26 cellular contexts compared by ENCODE assay signal in the genomic region with DNA sequence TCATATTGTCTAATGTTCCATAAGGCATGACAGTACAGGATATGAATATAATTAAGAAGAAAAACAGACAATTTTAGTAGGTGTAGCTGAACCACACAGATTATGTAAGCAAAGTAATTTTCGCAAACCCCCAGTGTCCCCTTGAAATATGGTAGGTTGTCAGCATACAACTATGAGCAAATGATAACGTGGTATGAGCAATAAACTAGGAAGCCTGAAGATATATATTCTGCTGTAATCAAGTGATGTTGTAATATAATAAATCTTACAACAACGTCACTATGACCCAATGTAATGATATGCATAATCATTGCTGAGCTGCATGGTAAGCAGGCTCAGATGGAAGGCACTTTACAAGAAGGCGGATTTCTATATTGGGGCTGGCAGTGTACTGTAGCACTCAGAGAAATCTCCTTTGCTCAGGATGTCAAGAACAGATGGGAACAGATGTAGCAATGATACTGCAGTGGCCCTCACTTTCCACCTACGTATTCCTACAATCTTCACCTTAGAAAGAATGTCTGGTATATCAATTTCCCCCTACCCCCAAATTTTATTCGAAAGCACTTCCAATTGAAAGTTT. TPM values are rescaled to one million over a fixed set of nuclear protein-coding genes. Genes with fewer than 3 reads are reported as not detected.
DNase-seq lines count a peak whose midpoint lies in the region; ATAC-seq, FAIRE-seq and TF ChIP-seq lines count a peak whose summit lies in the region.
"Had no signal": no experiment of that assay in that cellular context is flagged by ENCODE, and none has a peak within 500 bp of the region (broad histone marks: within the 10 kb centered on the region; RNA-seq: fewer than 3 reads in every experiment).

No MANE protein-coding gene starts in this region.

- no peaks in the 10 kb centered on the region for H3K79me2 ChIP-seq in astrocyte (ENCODE audit: insufficient read depth, low read length)

- H2BK120ac ChIP-seq in IMR-90 (ENCODE audit: low read depth, low read length), result no peak overlapping the region

- H2BK15ac ChIP-seq in IMR-90 (ENCODE audit: low read depth, low read length), result no peak overlapping the region

- H2AK9ac ChIP-seq in IMR-90 (replicated peaks; ENCODE audit: low read depth, low read length, poor library complexity), result no peak overlapping the region

- no peak overlapping the region for H3K23ac ChIP-seq in IMR-90 (ENCODE audit: low read depth, low read length)

- H3K9ac ChIP-seq in IMR-90 (ENCODE audit: low read depth, low read length), result no peak overlapping the region
- no peak overlapping the region for H3K9ac ChIP-seq in astrocyte (ENCODE audit: low read length)
- H3K9ac ChIP-seq: BLaER1 treated with 17β-estradiol and CSF1 and Interleukin-3, amounts not matched to agents 10 nM and 100 nM; GM23248 had no signal

- TF ChIP-seq RAD21 in IMR-90 (IDR thresholded peaks at IDR 0.05; ENCODE audit: low read length), result no peak

- dilution Hi-C loops in IMR-90 (cut with HindIII; ENCODE audit: low sequenced_read_pairs, unreplicated experiment), result no loop called here

- ATAC-seq in IMR-90 (ENCODE audit: low read depth), result no peak
- ATAC-seq: A549, HCT116 had no signal

- in situ Hi-C loops in IMR-90 (cut with MboI; ENCODE audit: low sequenced_read_pairs), result no loop called here

- H3K4ac ChIP-seq in IMR-90 (ENCODE audit: low read depth, low read length), result no peak overlapping the region

- H3K9me3 ChIP-seq in IMR-90 (ENCODE audit: control insufficient read depth, insufficient read depth, low read length) (no peaks in the 10 kb centered on the region), astrocyte (ENCODE audit: insufficient read depth, low read depth, low read length) (no peaks in the 10 kb centered on the region)
- H3K9me3 ChIP-seq: A549; BE2C; BLaER1 treated with 17β-estradiol and CSF1 and Interleukin-3, amounts not matched to agents 10 nM and 100 nM had no signal

- peak; percentile 20 for DNase-seq in IMR-90
- no peak for DNase-seq in astrocyte (ENCODE audit: low read depth)
- DNase-seq in fibroblast of mammary gland (ENCODE audit: low read depth), result peak; percentile 43
- DNase-seq in glomerular visceral epithelial cell (ENCODE audit: extremely low spot score), result no peak
- DNase-seq in substantia nigra (lab: John Stamatoyannopoulos, UW), result no peak
- DNase-seq in GF-D8 (lab: John Stamatoyannopoulos, UW), result no peak
- no peak for DNase-seq in iPS-NIHi7 (ENCODE audit: extremely low spot score)
- DNase-seq: 8988T; ACHN; AML-193; BE2C; CD4-positive, alpha-beta T cell; CD8-positive, alpha-beta memory T cell; DMS 273 treated with DMSO at 0.1 percent for 48 hours; DMS79; EL; GDM1; GM23248; H7 had no signal

- H2AFZ ChIP-seq in IMR-90 (replicated peaks; ENCODE audit: low read length, poor library complexity) (no peak overlapping the region), astrocyte (ENCODE audit: low read depth, low read length) (no peak overlapping the region)
- H2AFZ ChIP-seq: GM23248 had no signal

- no peak overlapping the region for H4K8ac ChIP-seq in IMR-90 (ENCODE audit: low read depth in 2 of 2, low read length in 2 of 2)

- H3K27ac Mint-ChIP-seq in astrocyte (ENCODE audit: unreplicated experiment), result no peak overlapping the region
- H3K27ac Mint-ChIP-seq: CD14-positive monocyte; CD4-positive, alpha-beta T cell; CD8-positive, alpha-beta memory T cell had no signal

- FAIRE-seq in astrocyte (lab: Jason Lieb, UNC), result peak; percentile 23
- FAIRE-seq: A549, D721Med, GM12892, H1 had no signal

- no peaks in the 10 kb centered on the region for H3K9me3 Mint-ChIP-seq in astrocyte (ENCODE audit: unreplicated experiment)
- H3K9me3 Mint-ChIP-seq: CD4-positive, alpha-beta T cell had no signal

- H3K27me3 Mint-ChIP-seq in astrocyte (ENCODE audit: low read depth, unreplicated experiment), result no peaks in the 10 kb centered on the region
- H3K27me3 Mint-ChIP-seq: CD4-positive, alpha-beta T cell; CD8-positive, alpha-beta memory T cell had no signal

- H3K18ac ChIP-seq in IMR-90 (ENCODE audit: low read depth, low read length), result no peak overlapping the region

- no peaks in the 10 kb centered on the region for H3K36me3 Mint-ChIP-seq in astrocyte (ENCODE audit: low read depth, unreplicated experiment)
- H3K36me3 Mint-ChIP-seq: CD14-positive monocyte; CD8-positive, alpha-beta memory T cell had no signal

- H4K20me1 ChIP-seq in IMR-90 (ENCODE audit: insufficient read depth, low read length), result no peaks in the 10 kb centered on the region
- H4K20me1 ChIP-seq in astrocyte (ENCODE audit: insufficient read depth, low read length), result no peaks in the 10 kb centered on the region
- H4K20me1 ChIP-seq: BLaER1 treated with 17β-estradiol and CSF1 and Interleukin-3, amounts not matched to agents 10 nM and 100 nM had no signal

- H2BK5ac ChIP-seq in IMR-90 (ENCODE audit: low read depth, low read length, poor library complexity, severe bottlenecking), result no peak overlapping the region

- H4K5ac ChIP-seq in IMR-90 (ENCODE audit: low read depth, low read length), result no peak overlapping the region

- WGBS in IMR-90 (ENCODE audit: extremely low coverage in 2 of 2, insufficient read length in 1 of 2), 2 experiments, result no CpG with 5 or more reads among the region's 6 CpGs

- TF ChIP-seq CTCF in IMR-90 (conservative IDR thresholded peaks at IDR 0.05; ENCODE audit: low read depth, low read length) (no peak), astrocyte (IDR thresholded peaks at IDR 0.05; ENCODE audit: insufficient read depth, low read depth, low read length) (no peak), fibroblast of mammary gland (conservative IDR thresholded peaks at IDR 0.05; ENCODE audit: control insufficient read depth, insufficient read depth, low read depth, low read length) (no peak)

- H3K4me1 ChIP-seq in IMR-90 (ENCODE audit: control insufficient read depth, insufficient read depth, low read length) (no peaks in the 10 kb centered on the region), astrocyte (ENCODE audit: insufficient read depth, low read length) (no peaks in the 10 kb centered on the region)
- H3K4me1 ChIP-seq: A549; BE2C; BLaER1 treated with 17β-estradiol and CSF1 and Interleukin-3, amounts not matched to agents 10 nM and 100 nM had no signal

- H3K14ac ChIP-seq in IMR-90 (replicated peaks; ENCODE audit: low read depth, low read length), result no peak overlapping the region

- no peaks in the 10 kb centered on the region for H3K4me1 Mint-ChIP-seq in astrocyte (ENCODE audit: low read depth, unreplicated experiment)
- H3K4me1 Mint-ChIP-seq: CD14-positive monocyte; CD8-positive, alpha-beta memory T cell had no signal

- H3K4me3 Mint-ChIP-seq in astrocyte (ENCODE audit: unreplicated experiment), result no peak overlapping the region
- H3K4me3 Mint-ChIP-seq: CD14-positive monocyte; CD4-positive, alpha-beta T cell; CD8-positive, alpha-beta memory T cell had no signal

- intact Hi-C loops in IMR-90 (cut with micrococcal nuclease), result no loop called here

- H3K36me3 ChIP-seq in IMR-90 (ENCODE audit: control insufficient read depth, insufficient read depth, low read length), result no peaks in the 10 kb centered on the region
- H3K36me3 ChIP-seq in astrocyte (ENCODE audit: insufficient read depth, low read length), result no peaks in the 10 kb centered on the region
- H3K36me3 ChIP-seq: BE2C; BLaER1 treated with 17β-estradiol and CSF1 and Interleukin-3, amounts not matched to agents 10 nM and 100 nM had no signal

- H3K9me1 ChIP-seq in IMR-90 (ENCODE audit: insufficient read depth, low read length), result no peaks in the 10 kb centered on the region

- no peak overlapping the region for H3K56ac ChIP-seq in IMR-90 (ENCODE audit: extremely low read depth, insufficient read depth, low read length)

- H3K27ac ChIP-seq in IMR-90 (ENCODE audit: insufficient read depth, low read length) (no peak overlapping the region), astrocyte (ENCODE audit: low read depth, low read length) (no peak overlapping the region), substantia nigra (ENCODE audit: low read depth, low read length, poor library complexity, severe bottlenecking) (no peak overlapping the region)
- H3K27ac ChIP-seq: A549; BLaER1 treated with 17β-estradiol and CSF1 and Interleukin-3, amounts not matched to agents 10 nM and 100 nM; GM23248 had no signal

- POLR2A ChIA-PET in IMR-90 (lab: Charles Lee; ENCODE audit: unreplicated experiment), result no interaction called here

- no peak overlapping the region for H3K4me3 ChIP-seq in IMR-90 (ENCODE audit: insufficient read depth, low read depth, low read length)
- H3K4me3 ChIP-seq in astrocyte (ENCODE audit: insufficient read depth, low read depth, low read length), result no peak overlapping the region
- no peak overlapping the region for H3K4me3 ChIP-seq in fibroblast of mammary gland (ENCODE audit: control insufficient read depth, low read depth, low read length)
- H3K4me3 ChIP-seq: A549; BLaER1 treated with 17β-estradiol and CSF1 and Interleukin-3, amounts not matched to agents 10 nM and 100 nM; GM23248 had no signal

- BruUV-seq in IMR-90 (replicated peaks; lab: Mats Ljungman, UMichigan), result no TSS peak

- H3K27me3 ChIP-seq in IMR-90 (ENCODE audit: control insufficient read depth, insufficient read depth, low read length), result no peaks in the 10 kb centered on the region
- no peaks in the 10 kb centered on the region for H3K27me3 ChIP-seq in astrocyte (ENCODE audit: insufficient read depth, low read length)
- H3K27me3 ChIP-seq: BLaER1 treated with 17β-estradiol and CSF1 and Interleukin-3, amounts not matched to agents 10 nM and 100 nM had no signal

- H3K79me1 ChIP-seq in IMR-90 (ENCODE audit: low read depth in 1 of 2, low read length in 2 of 2), result no peaks in the 10 kb centered on the region

- H4K91ac ChIP-seq in IMR-90 (ENCODE audit: insufficient read depth, low read depth, low read length), result no peak overlapping the region

- no peak overlapping the region for H3K4me2 ChIP-seq in IMR-90 (ENCODE audit: low read depth, low read length)
- no peak overlapping the region for H3K4me2 ChIP-seq in astrocyte (ENCODE audit: low read length)
- H3K4me2 ChIP-seq: A549; BLaER1 treated with 17β-estradiol and CSF1 and Interleukin-3, amounts not matched to agents 10 nM and 100 nM had no signal

- no peak overlapping the region for H2AK5ac ChIP-seq in IMR-90 (ENCODE audit: low read depth, low read length)

- TF ChIP-seq POLR2A in IMR-90 (IDR thresholded peaks at IDR 0.05; ENCODE audit: low read depth, low read length), result no peak

- CTCF ChIA-PET in IMR-90 (lab: Yijun Ruan, JAX), result interaction anchor here (0.6 kb wide), 1 partner anchor 46 kb away, joined by 6 read pairs; no protein-coding TSS in a partner anchor

- H2BK20ac ChIP-seq in IMR-90 (ENCODE audit: low read depth, low read length), result no peak overlapping the region

RNA-seq across cellular contexts. Expression of gene MYF6, which starts 47.8 kb away (rescaled TPM):
- total RNA-seq in IMR-90 (2012; rRNA removed), result not detected in 2 replicates
- not detected in 2 replicates for polyA plus RNA-seq in IMR-90 (2012; rRNA removed)
- not detected in 2 replicates for polyA plus RNA-seq in IMR-90 (2012; cell fraction: cytosol; rRNA removed)
- polyA plus RNA-seq in IMR-90 (2012; cell fraction: nucleus; rRNA removed; ENCODE audit: low replicate concordance), result 0.07 TPM in 1 of 2 replicates, not detected in the other
- total RNA-seq in astrocyte, result not detected in 2 replicates
- total RNA-seq: CD4-positive, alpha-beta T cell; CD8-positive, alpha-beta memory T cell; GM23248; H1; H7 had no signal
- polyA plus RNA-seq: A549; CD14-positive monocyte; CD8-positive, alpha-beta memory T cell; GM23248 had no signal

RNA-seq across cellular contexts. Expression of gene MYF5, which starts 57.1 kb away (rescaled TPM):
- total RNA-seq in IMR-90 (2012; rRNA removed), result not detected in 2 replicates
- not detected in 2 replicates for polyA plus RNA-seq in IMR-90 (2012; rRNA removed)
- not detected in 2 replicates for polyA plus RNA-seq in IMR-90 (2012; cell fraction: cytosol; rRNA removed)
- polyA plus RNA-seq in IMR-90 (2012; cell fraction: nucleus; rRNA removed; ENCODE audit: low replicate concordance), result not detected in 2 replicates
- not detected in 2 replicates for total RNA-seq in astrocyte
- total RNA-seq: CD4-positive, alpha-beta T cell; CD8-positive, alpha-beta memory T cell; GM23248; H1; H7 had no signal
- polyA plus RNA-seq: A549; CD14-positive monocyte; CD8-positive, alpha-beta memory T cell; GM23248 had no signal

Comparison
In these comparisons a context has a peak if more than half of its experiments do, and no peak if none do; other contexts are left out.
1. DNase-seq: peak in IMR-90 (single experiment) and fibroblast of mammary gland (single experiment); none in astrocyte (single experiment), glomerular visceral epithelial cell (single experiment), substantia nigra (0 of 49), GF-D8 (single experiment) and iPS-NIHi7 (single experiment).